Comparison of ENCODE assay signal across 27 cellular contexts in genomic region chr14:105102893-105103292, GRCh38. TPM values are rescaled to one million over a fixed set of nuclear protein-coding genes. Genes with fewer than 3 reads are reported as not detected.
"Had no signal": no experiment of that assay in that cellular context is flagged by ENCODE, and none has a peak within 500 bp of the region (broad histone marks: within the 10 kb centered on the region; RNA-seq: fewer than 3 reads in every experiment).

No MANE protein-coding gene starts in this region.

- H3K36me3 ChIP-seq: esophagus squamous epithelium, gastroesophageal sphincter, neural progenitor cell, pancreas, prostate gland, right lobe of liver, suprapubic skin, thyroid gland, upper lobe of right lung, vagina had no signal

- DNase-seq: effector memory CD4-positive, alpha-beta T cell; esophagus squamous epithelium; foreskin fibroblast; glutamatergic neuron; immature natural killer cell; left cardiac atrium; left ventricle myocardium superior; mesendoderm; nucleus accumbens; pancreas; right lobe of liver; stimulated activated CD4-positive, alpha-beta T cell treated with anti-CD3 and anti-CD28 coated beads, Interleukin-2, amount 100 ng/mL, for 24 hours; stimulated activated CD4-positive, alpha-beta T cell treated with anti-CD3 and anti-CD28 coated beads, Interleukin-4, amount 100 ng/mL, for 4 hours; stimulated activated naive CD4-positive, alpha-beta T cell; thyroid gland; upper lobe of right lung had no signal

- H3K9me3 Mint-ChIP-seq: natural killer cell treated with Interleukin-12 subunit alpha and Interleukin-12 subunit beta and Interleukin-15 and Interleukin-18, amount 100 ng/mL, for 72 hours had no signal

- H3K4me1 Mint-ChIP-seq: immature natural killer cell, neural progenitor cell had no signal

- ATAC-seq: gastroesophageal sphincter, left cardiac atrium, left ventricle myocardium superior, pancreas, right lobe of liver, upper lobe of right lung had no signal

- H3K4me3 ChIP-seq: esophagus squamous epithelium, gastroesophageal sphincter, neural progenitor cell, pancreas, prostate gland, right lobe of liver, skin epidermis, suprapubic skin, thyroid gland, upper lobe of right lung, vagina had no signal

- H3K27me3 ChIP-seq: right lobe of liver, thyroid gland, vagina had no signal

- H3K4me1 ChIP-seq: gastroesophageal sphincter, neural progenitor cell, pancreas, prostate gland, right lobe of liver, thyroid gland, upper lobe of right lung, vagina had no signal

- FAIRE-seq: endometrium, pancreas had no signal

- H3K36me3 Mint-ChIP-seq: immature natural killer cell, neural progenitor cell had no signal

- H3K27ac ChIP-seq: epithelial cell of prostate, gastroesophageal sphincter, neural progenitor cell, pancreas, prostate gland, right lobe of liver, suprapubic skin, thyroid gland, upper lobe of right lung, vagina had no signal

- H3K27ac Mint-ChIP-seq: immature natural killer cell; natural killer cell treated with Interleukin-12 subunit alpha and Interleukin-12 subunit beta and Interleukin-15 and Interleukin-18, amount 100 ng/mL, for 72 hours; neural progenitor cell had no signal

- H3K4me3 Mint-ChIP-seq: immature natural killer cell; natural killer cell treated with Interleukin-12 subunit alpha and Interleukin-12 subunit beta and Interleukin-15 and Interleukin-18, amount 100 ng/mL, for 72 hours; neural progenitor cell had no signal

- H3K9me3 ChIP-seq: esophagus squamous epithelium, pancreas, prostate gland, right lobe of liver, suprapubic skin, thyroid gland, upper lobe of right lung, vagina had no signal

RNA-seq across cellular contexts. Expression of gene GPR132, which starts 37.7 kb away (rescaled TPM):
- total RNA-seq: myocyte had no signal
- polyA plus RNA-seq: keratinocyte had no signal
